In genomic region chr12:103495783-103496456, GRCh38 we compare ENCODE assay signal across 7 cellular contexts. TPM values are rescaled to one million over a fixed set of nuclear protein-coding genes. Genes with fewer than 3 reads are reported as not detected.
A peak's percentile ranks its signal among the peaks of the same experiment; 100 is the strongest.
DNase-seq lines count a peak whose midpoint lies in the region; ATAC-seq, FAIRE-seq and TF ChIP-seq lines count a peak whose summit lies in the region.

Gene C12orf42, minus strand, starts transcription at chr12:103495968. Its CDS starts 17,542 bp downstream, at chr12:103478426.

- ATAC-seq in HCT116 = peak; percentile 76
- ATAC-seq in naive B cell (ENCODE audit: low read depth in 2 of 2) = peak; percentile 37 to 50
- ATAC-seq in upper lobe of right lung = peak; percentile 50

- H3K79me2 ChIP-seq in HCT116 (ENCODE audit: insufficient read depth, low read length) = no peaks in the 10 kb centered on the region

- peak; percentile 56 to 63 (median 57); a peak in 5 of 6 replicates for TF ChIP-seq CTCF in HCT116 (IDR thresholded peaks at IDR 0.05 in 2 of 3, conservative IDR thresholded peaks at IDR 0.05 in 1 of 3; ENCODE audit: borderline replicate concordance in 1 of 3, insufficient read depth in 1 of 3, low read depth in 2 of 3, low read length in 2 of 3)
- peak in 4 of 6 experiments; percentile 12 to 64 (median 38) for TF ChIP-seq CTCF in esophagus squamous epithelium (IDR thresholded peaks at IDR 0.05)
- peak; percentile 36 for TF ChIP-seq CTCF in upper lobe of right lung (IDR thresholded peaks at IDR 0.05)

- peaks cover 47% of the 10 kb centered on the region for H3K27me3 Mint-ChIP-seq in activated CD4-positive, alpha-beta T cell treated with anti-CD3 and anti-CD28 coated beads, Interleukin-2, amount 10 ng/mL, durations not matched to agents 7 days and 5 days
- peaks cover 4 to 27% (median 23%) of the 10 kb centered on the region in 3 donors for H3K27me3 Mint-ChIP-seq in naive B cell

- no peaks in the 10 kb centered on the region for H4K20me1 ChIP-seq in HCT116 (ENCODE audit: insufficient read depth)

- H3K9ac ChIP-seq in HCT116 (ENCODE audit: low read length) = no peak within 1 kb of the TSS

- H3K4me1 ChIP-seq in HCT116 (ENCODE audit: control insufficient read depth in 1 of 2, insufficient read depth in 2 of 2, low read length in 2 of 2) (no peaks in the 10 kb centered on the region), esophagus squamous epithelium (peaks cover 0 to 18% (median 9%) of the 10 kb centered on the region in 3 donors), upper lobe of right lung (peaks cover 9% of the 10 kb centered on the region)

- peak; percentile 41 for DNase-seq in GM12891 (ENCODE audit: insufficient read length, low spot score)
- DNase-seq in HCT116 (ENCODE audit: low read depth, low spot score) = peak; percentile 12
- peak; percentile 58 for DNase-seq in NCI-H1105 (lab: John Stamatoyannopoulos, UW)
- peak; percentile 15 for DNase-seq in activated CD4-positive, alpha-beta T cell treated with anti-CD3 and anti-CD28 coated beads, Interleukin-2, amount 10 ng/mL, durations not matched to agents 7 days and 5 days
- no peak for DNase-seq in esophagus squamous epithelium (lab: John Stamatoyannopoulos, UW)
- no peak for DNase-seq in naive B cell
- DNase-seq in upper lobe of right lung = no peak

- no peaks in the 10 kb centered on the region for H3K36me3 Mint-ChIP-seq in activated CD4-positive, alpha-beta T cell treated with anti-CD3 and anti-CD28 coated beads, Interleukin-2, amount 10 ng/mL, durations not matched to agents 7 days and 5 days (ENCODE audit: low read depth)
- H3K36me3 Mint-ChIP-seq in naive B cell = peaks cover 0 to 13% of the 10 kb centered on the region in 2 donors

- no peaks in the 10 kb centered on the region for H3K9me2 ChIP-seq in HCT116 (ENCODE audit: insufficient read depth)

- BruUV-seq in HCT116 (replicated peaks; lab: Mats Ljungman, UMichigan) = no TSS peak

- peak within 1 kb of the TSS; percentile 64 for H3K4me3 Mint-ChIP-seq in activated CD4-positive, alpha-beta T cell treated with anti-CD3 and anti-CD28 coated beads, Interleukin-2, amount 10 ng/mL, durations not matched to agents 7 days and 5 days
- H3K4me3 Mint-ChIP-seq in naive B cell = peak within 1 kb of the TSS; percentile 82 to 95 (median 92)

- H3K36me3 ChIP-seq in HCT116 (ENCODE audit: control insufficient read depth in 1 of 2, insufficient read depth in 2 of 2, low read length in 2 of 2) (no peaks in the 10 kb centered on the region), esophagus squamous epithelium (no peaks in the 10 kb centered on the region), upper lobe of right lung (no peaks in the 10 kb centered on the region)

- TF ChIP-seq POLR2A in GM12891 (IDR thresholded peaks at IDR 0.05; ENCODE audit: low read depth, low read length) = no peak
- no peak for TF ChIP-seq POLR2A in HCT116 (IDR thresholded peaks at IDR 0.05; ENCODE audit: borderline replicate concordance, extremely low read depth, insufficient read depth, insufficient read length)
- no peak for TF ChIP-seq POLR2A in esophagus squamous epithelium (IDR thresholded peaks at IDR 0.05)

- FAIRE-seq in GM12891 (lab: Jason Lieb, UNC) = peak; percentile 88

- CTCF ChIA-PET in HCT116 (lab: Charles Lee) = interaction anchor here (0.8 to 0.9 kb wide), 2 partner anchors 54 to 137 kb away, joined by 4 to 5 read pairs; no protein-coding TSS in a partner anchor
- CTCF ChIA-PET in activated CD4-positive, alpha-beta T cell treated with anti-CD3 and anti-CD28 coated beads, Interleukin-2, amount 10 ng/mL, durations not matched to agents 7 days and 5 days (lab: Charles Lee) = interaction anchor here (0.9 to 1.2 kb wide), 2 partner anchors 9 to 11 kb away, joined by 3 read pairs; no protein-coding TSS in a partner anchor

- H3K27me3 ChIP-seq in HCT116 (ENCODE audit: insufficient read depth, low read length) = peaks cover 4% of the 10 kb centered on the region; the same call in 1 of the 2 replicates
- H3K27me3 ChIP-seq in esophagus squamous epithelium = peaks cover 0 to 57% (median 11%) of the 10 kb centered on the region in 4 donors
- H3K27me3 ChIP-seq in upper lobe of right lung = peaks cover 40% of the 10 kb centered on the region

- peaks cover 11% of the 10 kb centered on the region for H3K4me1 Mint-ChIP-seq in activated CD4-positive, alpha-beta T cell treated with anti-CD3 and anti-CD28 coated beads, Interleukin-2, amount 10 ng/mL, durations not matched to agents 7 days and 5 days
- peaks cover 20 to 25% (median 20%) of the 10 kb centered on the region in 3 donors for H3K4me1 Mint-ChIP-seq in naive B cell

- peak; percentile 60 for TF ChIP-seq RAD21 in HCT116 (IDR thresholded peaks at IDR 0.05; ENCODE audit: low read depth)

- intact Hi-C loops in HCT116 (cut with micrococcal nuclease) = loop anchor here (2.0 to 5.0 kb wide), 2 partner anchors 53 to 136 kb away; no protein-coding TSS in a partner anchor
- intact Hi-C loops in esophagus squamous epithelium (cut with DNase I) = no loop called here
- intact Hi-C loops in upper lobe of right lung (cut with DNase I) = no loop called here

- H3K9me3 Mint-ChIP-seq in activated CD4-positive, alpha-beta T cell treated with anti-CD3 and anti-CD28 coated beads, Interleukin-2, amount 10 ng/mL, durations not matched to agents 7 days and 5 days = peaks cover 3% of the 10 kb centered on the region
- H3K9me3 Mint-ChIP-seq in naive B cell = peaks cover 0 to 6% (median 0%) of the 10 kb centered on the region in 7 donors

- no peaks in the 10 kb centered on the region for H3K9me3 ChIP-seq in HCT116 (ENCODE audit: control insufficient read depth in 1 of 2, insufficient read depth in 1 of 2, low read depth in 1 of 2, low read length in 2 of 2)
- no peaks in the 10 kb centered on the region for H3K9me3 ChIP-seq in esophagus squamous epithelium
- H3K9me3 ChIP-seq in upper lobe of right lung = no peaks in the 10 kb centered on the region

- H3K4me2 ChIP-seq in HCT116 (ENCODE audit: low read length) = no peak within 1 kb of the TSS

- POLR2A ChIA-PET in HCT116 (lab: Charles Lee) = no interaction called here
- POLR2A ChIA-PET in activated CD4-positive, alpha-beta T cell treated with anti-CD3 and anti-CD28 coated beads, Interleukin-2, amount 10 ng/mL, durations not matched to agents 7 days and 5 days (lab: Charles Lee) = no interaction called here

- H2AFZ ChIP-seq in HCT116 (ENCODE audit: low read depth, low read length, poor library complexity, severe bottlenecking) = no peak within 1 kb of the TSS

- no peak within 1 kb of the TSS for H3K4me3 ChIP-seq in HCT116 (replicated peaks in 1 of 2; ENCODE audit: low read depth in 1 of 2, low read length in 2 of 2)
- H3K4me3 ChIP-seq in esophagus squamous epithelium = peak within 1 kb of the TSS; percentile 25 to 66 (median 43)
- peak within 1 kb of the TSS; percentile 33 for H3K4me3 ChIP-seq in upper lobe of right lung

- 1 to 8% methylated on average over 6 to 13 of the region's 35 CpGs for WGBS in esophagus squamous epithelium, 2 donors

- RAD21 ChIA-PET in HCT116 (lab: Charles Lee; ENCODE audit: low non-redundant PET in 1 of 2, low total read pairs in 2 of 2, uncharacterized antibody in 2 of 2, unreplicated experiment in 2 of 2) = no interaction called here

- H3K27ac ChIP-seq in HCT116 (ENCODE audit: low read depth, low read length) = no peak within 1 kb of the TSS
- no peak within 1 kb of the TSS for H3K27ac ChIP-seq in esophagus squamous epithelium
- no peak within 1 kb of the TSS for H3K27ac ChIP-seq in upper lobe of right lung

- H3K27ac Mint-ChIP-seq in activated CD4-positive, alpha-beta T cell treated with anti-CD3 and anti-CD28 coated beads, Interleukin-2, amount 10 ng/mL, durations not matched to agents 7 days and 5 days = no peak within 1 kb of the TSS
- peak within 1 kb of the TSS; percentile 83 to 93 (median 92) for H3K27ac Mint-ChIP-seq in naive B cell

TF ChIP-seq in GM12891, 5 proteins besides CTCF, POLR2A, EP300 and RAD21:
- TF ChIP-seq POU2F2 (IDR thresholded peaks at IDR 0.05; ENCODE audit: low read depth, low read length) (0 out of 2 replicates have a peak, but pooled peaks have one; percentile 25), SPI1 (IDR thresholded peaks at IDR 0.05; ENCODE audit: low read depth, low read length) (no peak)

TF ChIP-seq in HCT116, 20 proteins besides CTCF, POLR2A, EP300 and RAD21 (continues in another document):
- TF ChIP-seq FOSL1 (IDR thresholded peaks at IDR 0.05; ENCODE audit: low read depth) (no peak), SIN3A (IDR thresholded peaks at IDR 0.05; ENCODE audit: low read depth) (no peak), YY1 (IDR thresholded peaks at IDR 0.05; ENCODE audit: extremely low read depth, insufficient replicate concordance, low read depth, low read length) (no peak), TCF7L2 (IDR thresholded peaks at IDR 0.05; ENCODE audit: borderline replicate concordance, extremely low read depth, insufficient read depth, insufficient read length) (no peak), EZH2 (IDR thresholded peaks at IDR 0.05) (no peak)
- TF ChIP-seq, protein P1, sequence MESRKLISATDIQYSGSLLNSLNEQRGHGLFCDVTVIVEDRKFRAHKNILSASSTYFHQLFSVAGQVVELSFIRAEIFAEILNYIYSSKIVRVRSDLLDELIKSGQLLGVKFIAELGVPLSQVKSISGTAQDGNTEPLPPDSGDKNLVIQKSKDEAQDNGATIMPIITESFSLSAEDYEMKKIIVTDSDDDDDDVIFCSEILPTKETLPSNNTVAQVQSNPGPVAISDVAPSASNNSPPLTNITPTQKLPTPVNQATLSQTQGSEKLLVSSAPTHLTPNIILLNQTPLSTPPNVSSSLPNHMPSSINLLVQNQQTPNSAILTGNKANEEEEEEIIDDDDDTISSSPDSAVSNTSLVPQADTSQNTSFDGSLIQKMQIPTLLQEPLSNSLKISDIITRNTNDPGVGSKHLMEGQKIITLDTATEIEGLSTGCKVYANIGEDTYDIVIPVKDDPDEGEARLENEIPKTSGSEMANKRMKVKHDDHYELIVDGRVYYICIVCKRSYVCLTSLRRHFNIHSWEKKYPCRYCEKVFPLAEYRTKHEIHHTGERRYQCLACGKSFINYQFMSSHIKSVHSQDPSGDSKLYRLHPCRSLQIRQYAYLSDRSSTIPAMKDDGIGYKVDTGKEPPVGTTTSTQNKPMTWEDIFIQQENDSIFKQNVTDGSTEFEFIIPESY (IDR thresholded peaks at IDR 0.05; ENCODE audit: extremely low read depth, insufficient replicate concordance, low read length) = no peak
- TF ChIP-seq, protein P2, sequence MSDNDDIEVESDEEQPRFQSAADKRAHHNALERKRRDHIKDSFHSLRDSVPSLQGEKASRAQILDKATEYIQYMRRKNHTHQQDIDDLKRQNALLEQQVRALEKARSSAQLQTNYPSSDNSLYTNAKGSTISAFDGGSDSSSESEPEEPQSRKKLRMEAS (IDR thresholded peaks at IDR 0.05) = no peak

RNA-seq across cellular contexts. Expression of gene C12orf42, which starts in this region (rescaled TPM):
- polyA plus RNA-seq in GM12891 (2012; ENCODE audit: low read depth, missing spikeins) = 0.51 TPM
- total RNA-seq in HCT116 (2021; ENCODE audit: unreplicated experiment) = not detected
- polyA plus RNA-seq in HCT116 (2012) = not detected in 2 replicates
- total RNA-seq in activated CD4-positive, alpha-beta T cell treated with anti-CD3 and anti-CD28 coated beads, Interleukin-2, amount 10 ng/mL, durations not matched to agents 7 days and 5 days = 1 to 10 TPM in 1 of 2 experiments, under 1 TPM in 1; 0.57 to 1.0 TPM
- total RNA-seq in esophagus squamous epithelium = not detected
- polyA plus RNA-seq in naive B cell (ENCODE audit: low read depth in 6 of 6) = 10 to 100 TPM; 28.7 to 41.4 (median 34.2) TPM
- total RNA-seq in upper lobe of right lung = not detected

Comparison
In these comparisons a context has a peak if more than half of its experiments do, and no peak if none do; other contexts are left out.
1. Peak in DNase-seq and ATAC-seq in HCT116; RNA of the gene not detected or under 1 TPM.
2. Peak in ATAC-seq and H3K4me3 ChIP-seq in upper lobe of right lung; RNA of the gene not detected or under 1 TPM.
3. DNase-seq: peak in GM12891 (single experiment), NCI-H1105 (single experiment) and activated CD4-positive, alpha-beta T cell treated with anti-CD3 and anti-CD28 coated beads, Interleukin-2, amount 10 ng/mL, durations not matched to agents 7 days and 5 days (single experiment); none in esophagus squamous epithelium (single experiment), naive B cell (single experiment) and upper lobe of right lung (single experiment).
4. H3K4me3 ChIP-seq: peak in esophagus squamous epithelium (4 of 4); none in HCT116 (0 of 2).
5. Peak in every context shown above with its lines, with median percentiles within 50 percentile points of each other: ATAC-seq and CTCF ChIP-seq.